Comparison of ENCODE assay signal across 18 cellular contexts in genomic region chr10:6659451-6659850, GRCh38.
"Had no signal": no experiment of that assay in that cellular context is flagged by ENCODE, and none has a peak within 500 bp of the region (broad histone marks: within the 10 kb centered on the region; RNA-seq: fewer than 3 reads in every experiment).

No MANE protein-coding gene starts in this region.

- DNase-seq: activated CD4-positive, alpha-beta T cell treated with anti-CD3 and anti-CD28 coated beads, Interleukin-2, amount 50 U/mL, for 48 hours; activated CD8-positive, alpha-beta memory T cell treated with anti-CD3 and anti-CD28 coated beads, Interleukin-2, amount 50 U/mL, for 48 hours; activated T-cell treated with anti-CD3 and anti-CD28 coated beads, Interleukin-2, amount 50 U/mL, for 4 hours; aorta; cerebellar nuclear complex; cortex of kidney; endodermal cell; heart right ventricle; left ventricle myocardium superior; mucosa of descending colon; naive B cell; SJCRH30; stimulated activated CD4-positive, alpha-beta T cell treated with anti-CD3 and anti-CD28 coated beads, Interleukin-4, amount 100 ng/mL, for 24 hours; stimulated activated naive CD4-positive, alpha-beta T cell treated with Interleukin-2 at 50 U/mL for 16 hours; T-helper 1 cell; upper lobe of right lung had no signal

- H3K4me1 ChIP-seq: heart right ventricle, right atrium auricular region, SJCRH30, upper lobe of right lung had no signal

- H3K27me3 ChIP-seq: right atrium auricular region, SJCRH30, upper lobe of right lung had no signal

- H3K27ac ChIP-seq: epithelial cell of prostate, heart right ventricle, right atrium auricular region, SJCRH30, upper lobe of right lung had no signal

- ATAC-seq: activated T-cell treated with anti-CD3 and anti-CD28 coated beads, Interleukin-2, amount 50 U/mL, for 4 hours; heart right ventricle; left ventricle myocardium superior; mucosa of descending colon; upper lobe of right lung had no signal

- H3K9me3 ChIP-seq: mucosa of descending colon, right atrium auricular region, SJCRH30, upper lobe of right lung had no signal

- H3K4me3 ChIP-seq: heart right ventricle, mucosa of descending colon, right atrium auricular region, SJCRH30, upper lobe of right lung had no signal

- H3K36me3 ChIP-seq: heart right ventricle, right atrium auricular region, SJCRH30, upper lobe of right lung had no signal
